Comparison of ENCODE assay signal across 2 cellular contexts in the genomic region with DNA sequence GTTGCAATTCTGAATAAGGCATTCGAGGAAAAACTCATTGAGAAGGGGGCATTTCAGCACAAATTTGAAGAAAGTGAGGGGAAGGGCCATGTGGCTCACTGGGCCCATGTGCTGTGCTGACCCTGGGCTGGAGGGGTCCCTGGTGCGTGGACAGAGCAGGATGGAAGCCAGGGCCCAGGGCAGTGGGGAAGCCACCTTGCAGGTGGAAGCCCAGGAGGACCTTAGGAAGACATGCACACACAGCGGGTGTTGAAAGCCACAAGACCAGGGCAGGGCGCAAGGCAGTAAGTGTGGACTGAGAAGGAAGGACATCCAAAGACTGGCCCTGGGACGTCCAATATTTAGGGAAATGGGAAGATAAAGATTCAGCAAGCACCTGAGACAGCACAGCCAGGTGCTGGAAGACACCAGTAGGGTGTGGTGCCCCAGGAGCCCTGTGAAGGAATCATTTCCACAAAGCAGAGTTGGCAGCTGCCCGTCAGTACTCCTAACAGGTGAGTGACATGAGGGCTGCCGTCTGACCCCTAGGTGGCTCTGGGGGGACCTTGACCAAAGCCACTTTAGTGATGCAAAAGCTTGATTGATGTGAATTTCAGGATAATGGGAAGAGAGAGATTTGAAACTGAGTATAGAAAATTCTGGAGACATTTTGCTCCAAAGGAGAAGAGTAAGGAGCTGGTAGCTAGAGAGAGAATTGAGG.
TF ChIP-seq lines count a peak whose summit lies in the region.

No MANE protein-coding gene starts in this region.

TF ChIP-seq in HCT116, 20 proteins besides CTCF, POLR2A, EP300 and RAD21:
- TF ChIP-seq TCF7L2 (IDR thresholded peaks at IDR 0.05; ENCODE audit: borderline replicate concordance, extremely low read depth, insufficient read depth, insufficient read length) (no peak), SRF (IDR thresholded peaks at IDR 0.05; ENCODE audit: low read depth) (no peak), ZNF274 (IDR thresholded peaks at IDR 0.05; ENCODE audit: low read depth, low read length) (no peak)
TF ChIP-seq in HCT116: peak in this region for 0.

TF ChIP-seq in H1, 55 proteins besides CTCF, POLR2A, EP300 and RAD21:
- TF ChIP-seq TEAD4 (IDR thresholded peaks at IDR 0.05; ENCODE audit: low read depth, low read length) = no peak
- TF ChIP-seq YY1 (IDR thresholded peaks at IDR 0.05; ENCODE audit: low read depth, low read length) = no peak
- TF ChIP-seq, protein P1, sequence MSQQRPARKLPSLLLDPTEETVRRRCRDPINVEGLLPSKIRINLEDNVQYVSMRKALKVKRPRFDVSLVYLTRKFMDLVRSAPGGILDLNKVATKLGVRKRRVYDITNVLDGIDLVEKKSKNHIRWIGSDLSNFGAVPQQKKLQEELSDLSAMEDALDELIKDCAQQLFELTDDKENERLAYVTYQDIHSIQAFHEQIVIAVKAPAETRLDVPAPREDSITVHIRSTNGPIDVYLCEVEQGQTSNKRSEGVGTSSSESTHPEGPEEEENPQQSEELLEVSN (IDR thresholded peaks at IDR 0.05) = no peak
- no peak for TF ChIP-seq TCF12 (IDR thresholded peaks at IDR 0.05; ENCODE audit: low read depth, low read length)
- no peak for TF ChIP-seq MAFK (IDR thresholded peaks at IDR 0.05; ENCODE audit: low read depth, low read length)
- TF ChIP-seq CEBPB (IDR thresholded peaks at IDR 0.05; ENCODE audit: low read depth, low read length) = no peak
- no peak for TF ChIP-seq HDAC2 (IDR thresholded peaks at IDR 0.05; ENCODE audit: borderline replicate concordance in 1 of 2, low read depth in 2 of 2, low read length in 2 of 2)
- no peak for TF ChIP-seq SP1 (IDR thresholded peaks at IDR 0.05; ENCODE audit: low read depth, low read length)
- no peak for TF ChIP-seq NANOG (IDR thresholded peaks at IDR 0.05; ENCODE audit: insufficient read depth, low read depth, low read length, poor library complexity, severe bottlenecking)
